22 cellular contexts compared by ENCODE assay signal in genomic region chr19:41771410-41771809, GRCh38. TPM values are rescaled to one million over a fixed set of nuclear protein-coding genes. Genes with fewer than 3 reads are reported as not detected.
"Had no signal": no experiment of that assay in that cellular context is flagged by ENCODE, and none has a peak within 500 bp of the region (broad histone marks: within the 10 kb centered on the region; RNA-seq: fewer than 3 reads in every experiment).

No MANE protein-coding gene starts in this region.

- H3K27ac Mint-ChIP-seq: activated B cell treated with CpG ODN at 0.5 μM for 24 hours; activated CD8-positive, alpha-beta T cell treated with anti-CD3 and anti-CD28 coated beads, Interleukin-2, amount 10 ng/mL, durations not matched to agents 7 days and 5 days; activated naive CD4-positive, alpha-beta T cell treated with anti-CD3 and anti-CD28 coated beads, Interleukin-2, amount 50 U/mL, for 72 hours; T-helper 17 cell had no signal

- H3K27me3 ChIP-seq: brain microvascular endothelial cell had no signal

- DNase-seq: activated B cell treated with CpG ODN at 0.5 μM for 24 hours; activated CD4-positive, alpha-beta T cell treated with anti-CD3 and anti-CD28 coated beads for 4 hours; activated CD4-positive, alpha-beta T cell treated with anti-CD3 and anti-CD28 coated beads, Interleukin-2, amount 50 U/mL, for 4 hours; activated CD8-positive, alpha-beta memory T cell treated with anti-CD3 and anti-CD28 coated beads, Interleukin-2, amount 50 U/mL, for 48 hours; activated CD8-positive, alpha-beta T cell treated with anti-CD3 and anti-CD28 coated beads, Interleukin-2, amount 10 ng/mL, durations not matched to agents 7 days and 5 days; activated effector memory CD4-positive, alpha-beta T cell treated with Interleukin-2 at 50 U/mL for 16 hours; activated naive CD4-positive, alpha-beta T cell treated with Interleukin-2 at 50 U/mL for 16 hours; activated T-cell treated with anti-CD3 and anti-CD28 coated beads, Interleukin-2, amount 50 U/mL, for 1 hour; brain microvascular endothelial cell; IMR-90; Kasumi-1; KBM-7; NCI-H1105 treated with DMSO at 0.1 percent for 48 hours; NCI-H1436 treated with DMSO at 0.1 percent for 48 hours; NCI-H187; NCI-H2081 treated with DMSO at 0.1 percent for 48 hours; NCI-H446; NCI-H524; SHP77 treated with DMSO at 0.1 percent for 48 hours; T-helper 17 cell; T-helper 9 cell had no signal

- H3K36me3 Mint-ChIP-seq: activated naive CD4-positive, alpha-beta T cell treated with anti-CD3 and anti-CD28 coated beads, Interleukin-2, amount 50 U/mL, for 72 hours had no signal

- H3K36me3 ChIP-seq: brain microvascular endothelial cell had no signal

- H3K4me3 Mint-ChIP-seq: activated B cell treated with CpG ODN at 0.5 μM for 24 hours; activated CD8-positive, alpha-beta T cell treated with anti-CD3 and anti-CD28 coated beads, Interleukin-2, amount 10 ng/mL, durations not matched to agents 7 days and 5 days; T-helper 17 cell had no signal

- H3K9me3 Mint-ChIP-seq: activated B cell treated with CpG ODN at 0.5 μM for 24 hours; activated naive CD4-positive, alpha-beta T cell treated with anti-CD3 and anti-CD28 coated beads, Interleukin-2, amount 50 U/mL, for 72 hours had no signal

- H3K27ac ChIP-seq: brain microvascular endothelial cell had no signal

- H3K4me1 Mint-ChIP-seq: activated B cell treated with CpG ODN at 0.5 μM for 24 hours had no signal

- ATAC-seq: activated CD8-positive, alpha-beta T cell treated with anti-CD3 and anti-CD28 coated beads, Interleukin-2, amount 10 ng/mL, durations not matched to agents 7 days and 5 days; T-helper 17 cell had no signal

RNA-seq across cellular contexts. Expression of gene CEACAM6, which starts 16.1 kb away (rescaled TPM):
- total RNA-seq: activated B cell treated with CpG ODN at 0.5 μM for 24 hours; activated CD8-positive, alpha-beta T cell treated with anti-CD3 and anti-CD28 coated beads, Interleukin-2, amount 10 ng/mL, durations not matched to agents 7 days and 5 days; activated naive CD4-positive, alpha-beta T cell treated with anti-CD3 and anti-CD28 coated beads, Interleukin-2, amount 50 U/mL, for 72 hours; IMR-90; T-helper 17 cell had no signal
- polyA plus RNA-seq: IMR-90 had no signal

RNA-seq across cellular contexts. Expression of gene CEACAM3, which starts 25.0 kb away (rescaled TPM):
- total RNA-seq: activated B cell treated with CpG ODN at 0.5 μM for 24 hours; activated CD8-positive, alpha-beta T cell treated with anti-CD3 and anti-CD28 coated beads, Interleukin-2, amount 10 ng/mL, durations not matched to agents 7 days and 5 days; activated naive CD4-positive, alpha-beta T cell treated with anti-CD3 and anti-CD28 coated beads, Interleukin-2, amount 50 U/mL, for 72 hours; IMR-90 had no signal
- polyA plus RNA-seq: IMR-90 had no signal
